In genomic region chr14:67003009-67003753, GRCh38 we compare ENCODE assay signal across 19 cellular contexts.
"Had no signal": no experiment of that assay in that cellular context is flagged by ENCODE, and none has a peak within 500 bp of the region (broad histone marks: within the 10 kb centered on the region; RNA-seq: fewer than 3 reads in every experiment).

No MANE protein-coding gene starts in this region.

- ATAC-seq: heart right ventricle, left lobe of liver, mucosa of descending colon, natural killer cell had no signal

- H3K27me3 ChIP-seq: heart right ventricle, ovary, right atrium auricular region, sigmoid colon, stomach, transverse colon had no signal

- H3K9me3 ChIP-seq: heart right ventricle, mucosa of descending colon, ovary, right atrium auricular region, sigmoid colon, stomach, thoracic aorta, transverse colon had no signal

- H3K4me3 Mint-ChIP-seq: endodermal cell, natural killer cell, neural crest cell had no signal

- H3K27ac Mint-ChIP-seq: endodermal cell, natural killer cell had no signal

- H3K27ac ChIP-seq: coronary artery, heart right ventricle, ovary, right atrium auricular region, sigmoid colon, skin epidermis, stomach, thoracic aorta, transverse colon had no signal

- H3K9me3 Mint-ChIP-seq: endodermal cell, neural crest cell had no signal

- H3K36me3 Mint-ChIP-seq: natural killer cell had no signal

- H3K4me3 ChIP-seq: coronary artery, heart right ventricle, mucosa of descending colon, ovary, right atrium auricular region, sigmoid colon, skin epidermis, stomach, thoracic aorta, transverse colon had no signal

- H3K4me1 ChIP-seq: heart right ventricle, right atrium auricular region, sigmoid colon, stomach had no signal

- DNase-seq: effector CD4-positive, alpha-beta T cell; endodermal cell; heart right ventricle; hypothalamus; mucosa of descending colon; natural killer cell; ovary; sigmoid colon; stimulated activated CD4-positive, alpha-beta T cell treated with anti-CD3 and anti-CD28 coated beads, Interleukin-12 subunit alpha, Interleukin-12 subunit beta, amount 100 ng/mL, for 4 hours; stimulated activated naive CD4-positive, alpha-beta T cell; stomach; substantia nigra; transverse colon had no signal

- H3K4me1 Mint-ChIP-seq: endodermal cell, natural killer cell, neural crest cell had no signal

- H3K36me3 ChIP-seq: ovary, right atrium auricular region, sigmoid colon, thoracic aorta, transverse colon had no signal
